Comparison of ENCODE assay signal across 8 cellular contexts in genomic region chr12:42588981-42589464, GRCh38. TPM values are rescaled to one million over a fixed set of nuclear protein-coding genes. Genes with fewer than 3 reads are reported as not detected.
DNase-seq lines count a peak whose midpoint lies in the region; ATAC-seq, FAIRE-seq and TF ChIP-seq lines count a peak whose summit lies in the region.

No MANE protein-coding gene starts in this region.

- CTCF ChIA-PET in GM12878 (lab: Yijun Ruan, JAX): no interaction called here

- H3F3A ChIP-seq in smooth muscle cell (ENCODE audit: low read depth): peaks cover 3% of the 10 kb centered on the region

- 3% methylated on average over 36 of the region's 38 CpGs for WGBS in GM12878 (ENCODE audit: insufficient coverage, insufficient replicate concordance, low lambda C conversion rate, missing lambda C conversion rate)
- WGBS in smooth muscle cell (ENCODE audit: low lambda C conversion rate): under 1% methylated on average over 33 of the region's 38 CpGs

- no peaks in the 10 kb centered on the region for H3K36me3 Mint-ChIP-seq in activated CD4-positive, alpha-beta T cell treated with anti-CD3 and anti-CD28 coated beads, Interleukin-2, amount 10 ng/mL, durations not matched to agents 24 days and 14 days (ENCODE audit: low read depth)

- H3K4me1 ChIP-seq in GM12878 (ENCODE audit: control insufficient read depth, insufficient read depth, low read length) (peaks cover 8% of the 10 kb centered on the region), smooth muscle cell (ENCODE audit: low read depth) (peaks cover 8% of the 10 kb centered on the region)

- no peak overlapping the region for H3K27ac Mint-ChIP-seq in activated CD4-positive, alpha-beta T cell treated with anti-CD3 and anti-CD28 coated beads, Interleukin-2, amount 10 ng/mL, durations not matched to agents 24 days and 14 days

- H3K4me3 Mint-ChIP-seq in activated CD4-positive, alpha-beta T cell treated with anti-CD3 and anti-CD28 coated beads, Interleukin-2, amount 10 ng/mL, durations not matched to agents 24 days and 14 days: peak overlapping the region; percentile 65

- H3K4me1 Mint-ChIP-seq in activated CD4-positive, alpha-beta T cell treated with anti-CD3 and anti-CD28 coated beads, Interleukin-2, amount 10 ng/mL, durations not matched to agents 24 days and 14 days: peaks cover 11% of the 10 kb centered on the region

- H3K9ac ChIP-seq in GM12878 (ENCODE audit: control insufficient read depth, insufficient read depth, low read length) (no peak overlapping the region), smooth muscle cell (ENCODE audit: low read depth) (peak overlapping the region; percentile 85)

- in situ Hi-C loops in GM12878 (cut with MboI): no loop called here

- H3K9me3 Mint-ChIP-seq in activated CD4-positive, alpha-beta T cell treated with anti-CD3 and anti-CD28 coated beads, Interleukin-2, amount 10 ng/mL, durations not matched to agents 24 days and 14 days: no peaks in the 10 kb centered on the region

- H3K9me3 ChIP-seq in GM12878 (replicated peaks; ENCODE audit: control insufficient read depth, insufficient read depth, low read length) (no peaks in the 10 kb centered on the region), smooth muscle cell (replicated peaks; ENCODE audit: low read depth) (no peaks in the 10 kb centered on the region)

- peak; percentile 55 for TF ChIP-seq RAD21 in GM12878 (IDR thresholded peaks at IDR 0.05; ENCODE audit: insufficient read depth, low read depth, low read length)

- peak; percentile 37 for ATAC-seq in HG02571 (IDR thresholded peaks at IDR 0.05; ENCODE audit: unreplicated experiment)
- ATAC-seq in GM12878: peak; percentile 62

- no TSS peak for BruUV-seq in GM12878 (replicated peaks; lab: Mats Ljungman, UMichigan)

- H3K27me3 ChIP-seq in GM12878 (replicated peaks in 1 of 2; ENCODE audit: control insufficient read depth in 2 of 2, insufficient read depth in 2 of 2, low read length in 1 of 2) (peaks cover 8 to 26% of the 10 kb centered on the region in 2 experiments), smooth muscle cell (ENCODE audit: low read depth) (no peaks in the 10 kb centered on the region)

- peak overlapping the region; percentile 44 for H2AFZ ChIP-seq in GM12878 (ENCODE audit: control insufficient read depth, low read depth, low read length)
- peak overlapping the region; percentile 70 for H2AFZ ChIP-seq in smooth muscle cell (ENCODE audit: low read depth)

- TF ChIP-seq POLR2A in GM12878 (IDR thresholded peaks at IDR 0.05; ENCODE audit: low read depth, low read length): no peak

- POLR2A ChIA-PET in GM12878 (lab: Charles Lee): no interaction called here

- no peak overlapping the region for H3K27ac ChIP-seq in GM12878 (ENCODE audit: control insufficient read depth, insufficient read depth)
- peak overlapping the region; percentile 50 for H3K27ac ChIP-seq in smooth muscle cell (ENCODE audit: low read depth)

- FAIRE-seq in GM12878 (lab: Jason Lieb, UNC): no peak

- RAD21 ChIA-PET in GM12878 (lab: Charles Lee; ENCODE audit: unreplicated experiment): no interaction called here

- DNase-seq in activated CD4-positive, alpha-beta T cell treated with anti-CD3 and anti-CD28 coated beads, Interleukin-2, amount 10 ng/mL, durations not matched to agents 24 days and 14 days: peak; percentile 59
- no peak for DNase-seq in activated CD4-positive, alpha-beta T cell treated with anti-CD3 and anti-CD28 coated beads for 4 hours
- DNase-seq in NCI-H226 (peak; percentile 26), GM12878 (ENCODE audit: low read depth, low spot score) (no peak), iris pigment epithelial cell (ENCODE audit: low read depth) (peak; percentile 45), smooth muscle cell (lab: John Stamatoyannopoulos, UW; ENCODE audit: unreplicated experiment) (no peak), NCI-H774 (lab: John Stamatoyannopoulos, UW) (no peak)

- no peaks in the 10 kb centered on the region for H4K20me1 ChIP-seq in GM12878 (ENCODE audit: control insufficient read depth, insufficient read depth)
- H4K20me1 ChIP-seq in smooth muscle cell (ENCODE audit: low read depth): peaks cover 53% of the 10 kb centered on the region

- no peak for TF ChIP-seq EP300 in GM12878 (IDR thresholded peaks at IDR 0.05; ENCODE audit: borderline replicate concordance in 1 of 2, control insufficient read depth in 1 of 2, low read depth in 2 of 2, low read length in 2 of 2)

- H3K4me3 ChIP-seq in GM12878 (peak overlapping the region; percentile 64; the same call in 1 of the 2 replicates), smooth muscle cell (peak overlapping the region; percentile 97)

- TF ChIP-seq CTCF in GM12878 (IDR thresholded peaks at IDR 0.05 in 2 of 3, conservative IDR thresholded peaks at IDR 0.05 in 1 of 3; ENCODE audit: control insufficient read depth in 2 of 3, extremely low read depth in 1 of 3, insufficient read depth in 1 of 3, low read depth in 3 of 3, low read length in 3 of 3) (peak; percentile 33 to 41 (median 36); a peak in 5 of 6 replicates), smooth muscle cell (IDR thresholded peaks at IDR 0.05; ENCODE audit: borderline replicate concordance, insufficient read depth, poor library complexity, severe bottlenecking) (peak; percentile 51)

- intact Hi-C loops in activated CD4-positive, alpha-beta T cell treated with anti-CD3 and anti-CD28 coated beads, Interleukin-2, amount 10 ng/mL, durations not matched to agents 24 days and 14 days (cut with micrococcal nuclease): no loop called here
- intact Hi-C loops in GM12878 (cut with micrococcal nuclease; ENCODE audit: unreplicated experiment): no loop called here

- SMC1A ChIA-PET in GM12878 (lab: Charles Lee; ENCODE audit: uncharacterized antibody, unreplicated experiment): no interaction called here

- H3K36me3 ChIP-seq in GM12878 (ENCODE audit: control insufficient read depth in 2 of 2, insufficient read depth in 2 of 2, low read length in 1 of 2) (no peaks in the 10 kb centered on the region), smooth muscle cell (ENCODE audit: low read depth) (no peaks in the 10 kb centered on the region)

- H3K4me2 ChIP-seq in GM12878 (ENCODE audit: control insufficient read depth, insufficient read depth) (peak overlapping the region; percentile 88), smooth muscle cell (peak overlapping the region; percentile 91)

- H3K27me3 Mint-ChIP-seq in activated CD4-positive, alpha-beta T cell treated with anti-CD3 and anti-CD28 coated beads, Interleukin-2, amount 10 ng/mL, durations not matched to agents 24 days and 14 days: peaks cover 63% of the 10 kb centered on the region

- H3K79me2 ChIP-seq in GM12878 (ENCODE audit: control insufficient read depth, insufficient read depth, low read length): no peaks in the 10 kb centered on the region
- H3K79me2 ChIP-seq in smooth muscle cell (ENCODE audit: low read depth): peaks cover 54% of the 10 kb centered on the region

TF ChIP-seq in GM12878, 131 proteins besides CTCF, POLR2A, EP300 and RAD21:
- TF ChIP-seq JUND (IDR thresholded peaks at IDR 0.05; ENCODE audit: low read depth, low read length): no peak
- peak; percentile 54 for TF ChIP-seq SUZ12 (IDR thresholded peaks at IDR 0.05; ENCODE audit: unreplicated experiment)
- TF ChIP-seq SMC3 (IDR thresholded peaks at IDR 0.05; ENCODE audit: borderline replicate concordance, low read length): 0 out of 2 replicates have a peak, but pooled peaks have one; percentile 7
- peak; percentile 97 for TF ChIP-seq ZSCAN29 (IDR thresholded peaks at IDR 0.05)
- TF ChIP-seq EGR1 (IDR thresholded peaks at IDR 0.05; ENCODE audit: borderline replicate concordance in 1 of 2, low read depth in 2 of 2, low read length in 2 of 2): peak in 1 of 2 experiments; percentile 22; a peak in 1 of 3 replicates

RNA-seq across cellular contexts. Expression of gene PRICKLE1, which starts 0.5 kb away (rescaled TPM):
- total RNA-seq in activated CD4-positive, alpha-beta T cell treated with anti-CD3 and anti-CD28 coated beads, Interleukin-2, amount 10 ng/mL, durations not matched to agents 24 days and 14 days: 0.28 TPM in 1 of 2 replicates, not detected in the other
- 3.1 and 3.2 TPM in 2 replicates for total RNA-seq in GM12878 (2013; cell fraction: nucleolus; rRNA removed)
- total RNA-seq in GM12878 (2014; rRNA removed) (1.1 and 1.2 TPM in 2 replicates), GM12878 (2014; rRNA removed; fragmentation: Illumina TruSeq; extraction: Trizol) (0.76 and 1.3 TPM in 2 replicates), GM12878 (2021) (0.64 and 0.77 TPM in 2 replicates), smooth muscle cell (39.4 and 45.7 TPM in 2 replicates)
- polyA plus RNA-seq in GM12878 (2011; ENCODE audit: low read depth): 0.71 TPM
- polyA plus RNA-seq in GM12878 (2011; rRNA removed) (2.4 and 2.8 TPM in 2 replicates), GM12878 (2014; fragmentation: Illumina TruSeq; extraction: Trizol) (1.4 and 2.8 TPM in 2 replicates), GM12878 (2014; fragmentation: Nextera tagmentation; extraction: Ambion mirVana) (1 to 10 TPM in 1 of 2 experiments, under 1 TPM in 1; 0.86 to 1.2 TPM), GM12878 (2014; rRNA removed) (0.75 and 0.86 TPM in 2 replicates), GM12878 (2016; fragmentation: Nextera tagmentation; extraction: Ambion mirVana) (under 1 TPM; 0.47 to 0.82 TPM), smooth muscle cell (42.2 and 55.4 TPM in 2 replicates)
- polyA plus RNA-seq in GM12878 (2011; cell fraction: cytosol; rRNA removed): 2.4 and 3.0 TPM in 2 replicates
- polyA plus RNA-seq in GM12878 (2011; cell fraction: nucleus; rRNA removed): 2.8 and 3.4 TPM in 2 replicates
- 0.15 and 0.65 TPM in 2 replicates for polyA plus RNA-seq in GM12878 (2012)
- 6.1 and 9.1 TPM in 2 replicates for polyA minus RNA-seq in GM12878 (2011; rRNA and poly(A)+ RNA removed)
- 1.7 and 4.0 TPM in 2 replicates for polyA minus RNA-seq in GM12878 (2011; cell fraction: cytosol; rRNA and poly(A)+ RNA removed)
- 4.0 and 4.1 TPM in 2 replicates for polyA minus RNA-seq in GM12878 (2011; cell fraction: nucleus; rRNA and poly(A)+ RNA removed)

Comparison
In these comparisons a context has a peak if more than half of its experiments do, and no peak if none do; other contexts are left out.
1. DNase-seq: peak in activated CD4-positive, alpha-beta T cell treated with anti-CD3 and anti-CD28 coated beads, Interleukin-2, amount 10 ng/mL, durations not matched to agents 24 days and 14 days (single experiment), NCI-H226 (single experiment) and iris pigment epithelial cell (single experiment); none in activated CD4-positive, alpha-beta T cell treated with anti-CD3 and anti-CD28 coated beads for 4 hours (0 of 2), GM12878 (single experiment), smooth muscle cell (single experiment) and NCI-H774 (single experiment).